ENCODE assay signal across 14 cellular contexts in the genomic region with DNA sequence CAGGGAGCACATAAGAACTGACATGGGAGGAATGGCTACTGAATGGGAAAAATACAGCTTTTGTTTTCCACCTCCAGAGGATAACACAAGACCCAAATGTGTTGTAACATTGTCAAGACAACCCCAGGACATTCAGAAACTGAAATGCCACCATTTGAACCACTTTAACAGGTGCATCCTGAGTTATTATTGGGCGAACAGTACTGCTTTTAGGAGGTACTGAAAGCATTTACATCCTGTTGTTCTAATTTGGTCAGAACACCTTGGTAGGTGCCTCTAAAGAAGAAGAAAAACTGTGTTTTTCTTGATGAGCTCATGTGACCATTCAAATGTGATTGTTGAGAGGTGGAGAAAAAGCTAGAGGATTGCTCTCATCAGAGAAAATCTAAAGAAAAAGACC. TPM values are rescaled to one million over a fixed set of nuclear protein-coding genes. Genes with fewer than 3 reads are reported as not detected.
DNase-seq lines count a peak whose midpoint lies in the region; ATAC-seq, FAIRE-seq and TF ChIP-seq lines count a peak whose summit lies in the region.
"Had no signal": no experiment of that assay in that cellular context is flagged by ENCODE, and none has a peak within 500 bp of the region (broad histone marks: within the 10 kb centered on the region; RNA-seq: fewer than 3 reads in every experiment).

No MANE protein-coding gene starts in this region.

- H3K4me1 ChIP-seq in osteoblast (ENCODE audit: insufficient read depth, low read length): peaks cover 17% of the 10 kb centered on the region
- H3K4me1 ChIP-seq in small intestine (ENCODE audit: control insufficient read depth in 2 of 2, insufficient read depth in 1 of 2, low read depth in 1 of 2, low read length in 1 of 2): no peaks in the 10 kb centered on the region

- H4K20me1 ChIP-seq in osteoblast (ENCODE audit: insufficient read depth, low read length): no peaks in the 10 kb centered on the region

- H3K4me3 ChIP-seq in osteoblast (ENCODE audit: insufficient read depth, low read length): no peak overlapping the region
- H3K4me3 ChIP-seq in small intestine (ENCODE audit: low read depth in 1 of 2, low read length in 2 of 2): no peak overlapping the region
- H3K4me3 ChIP-seq: testis had no signal

- no peak overlapping the region for H2AFZ ChIP-seq in osteoblast (ENCODE audit: low read length)

- peak; percentile 85 for ATAC-seq in GM18511 (IDR thresholded peaks at IDR 0.05; ENCODE audit: unreplicated experiment)
- ATAC-seq in GM21381 (IDR thresholded peaks at IDR 0.05; ENCODE audit: unreplicated experiment): peak; percentile 84
- peak; percentile 82 for ATAC-seq in HG03025 (IDR thresholded peaks at IDR 0.05; ENCODE audit: low FRiP score, unreplicated experiment)
- no peak for ATAC-seq in left lobe of liver

- H3K27me3 ChIP-seq in osteoblast (ENCODE audit: insufficient read depth, low read length): no peaks in the 10 kb centered on the region
- H3K27me3 ChIP-seq in small intestine (ENCODE audit: control insufficient read depth in 2 of 2, insufficient read depth in 2 of 2, low read length in 2 of 2): no peaks in the 10 kb centered on the region
- H3K27me3 ChIP-seq: testis had no signal

- no peak for FAIRE-seq in small intestine (lab: Jason Lieb, UNC)

- WGBS in small intestine, 3 donors: 73 to 78% (median 78%) methylated on average over 1 of the region's 1 CpG

- no peak for TF ChIP-seq CTCF in osteoblast (IDR thresholded peaks at IDR 0.05; ENCODE audit: extremely low read depth, low read depth, low read length)

- H3K9me3 ChIP-seq in osteoblast (ENCODE audit: low read depth, low read length) (no peaks in the 10 kb centered on the region), small intestine (ENCODE audit: control insufficient read depth, low read depth) (no peaks in the 10 kb centered on the region)
- H3K9me3 ChIP-seq: neutrophil, testis had no signal

- no peaks in the 10 kb centered on the region for H3K36me3 ChIP-seq in osteoblast (ENCODE audit: insufficient read depth, low read length)
- no peaks in the 10 kb centered on the region for H3K36me3 ChIP-seq in small intestine (ENCODE audit: control insufficient read depth in 2 of 2, insufficient read depth in 2 of 2, low read length in 2 of 2)
- H3K36me3 ChIP-seq: neutrophil had no signal

- H3K27ac ChIP-seq in osteoblast (ENCODE audit: low read depth, low read length) (no peak overlapping the region), small intestine (ENCODE audit: low read depth in 1 of 2, low read length in 1 of 2) (peak overlapping the region in 1 of 2 donors; percentile 74)
- H3K27ac ChIP-seq: neutrophil, testis had no signal

- DNase-seq in NAMALWA (ENCODE audit: low spot score): peak; percentile 52
- no peak for DNase-seq in left lobe of liver (ENCODE audit: low spot score)
- no peak for DNase-seq in osteoblast (ENCODE audit: insufficient read length, low spot score, missing footprints)
- DNase-seq in small intestine: no peak
- DNase-seq in COLO829 (ENCODE audit: low spot score): no peak
- DNase-seq: activated CD4-positive, CD25-positive, alpha-beta regulatory T cell; activated effector memory CD4-positive, alpha-beta T cell treated with anti-CD3 and anti-CD28 coated beads, Interleukin-2, amount 50 U/mL, for 16 hours; NCI-H2081 treated with DMSO at 0.1 percent for 48 hours; stimulated activated CD4-positive, alpha-beta T cell treated with anti-CD3 and anti-CD28 coated beads, Interleukin-2, amount 100 ng/mL, for 48 hours; testis had no signal

- no peak overlapping the region for H3K4me2 ChIP-seq in osteoblast (ENCODE audit: insufficient read depth, low read length)

- H3K79me2 ChIP-seq in osteoblast (ENCODE audit: insufficient read depth, low read length): no peaks in the 10 kb centered on the region

RNA-seq across cellular contexts. Expression of gene TXNDC5, which starts 6.4 kb away (rescaled TPM):
- total RNA-seq in left lobe of liver (121 TPM), osteoblast (189 and 344 TPM in 2 replicates)
- polyA plus RNA-seq in small intestine: 10 to 100 TPM; 19.5 to 87.4 (median 83.2) TPM
